In genomic region chr7:139357729-139358506, GRCh38 we compare ENCODE assay signal across 8 cellular contexts. TPM values are rescaled to one million over a fixed set of nuclear protein-coding genes. Genes with fewer than 3 reads are reported as not detected.
DNase-seq lines count a peak whose midpoint lies in the region; ATAC-seq, FAIRE-seq and TF ChIP-seq lines count a peak whose summit lies in the region.
"Not testable (repeated sequence)": the region's sequence is repeated elsewhere in the genome, so short reads cannot be mapped to it uniquely, and the experiment has no call there.

No MANE protein-coding gene starts in this region.

- intact Hi-C loops in Caco-2 (cut with micrococcal nuclease; ENCODE audit: unreplicated experiment), result loop anchor here (2.0 kb wide), 1 partner anchor 59 kb away; no protein-coding TSS in a partner anchor
- intact Hi-C loops in endothelial cell of umbilical vein (cut with micrococcal nuclease), result loop anchor here (2.0 to 5.0 kb wide), 2 partner anchors 127 to 251 kb away; partner anchors contain the start of genes UBN2 and ZC3HAV1
- intact Hi-C loops in left lung (cut with DNase I); transverse colon (cut with DNase I; ENCODE audit: low total_unique reads): not testable (repeated sequence)

- in situ Hi-C loops in transverse colon (cut with MboI; ENCODE audit: low pct_ligation_motif_present in 1 of 4, low pct_unique_long_range_greater_than_20kb in 1 of 4, low sequenced_read_pairs in 3 of 4), result not testable (repeated sequence)

- TF ChIP-seq EP300 in transverse colon (IDR thresholded peaks at IDR 0.05; ENCODE audit: low read depth), result not testable (repeated sequence)

- not testable (repeated sequence) for ATAC-seq in left lung

- not testable (repeated sequence) for H3K9me1 ChIP-seq in endothelial cell of umbilical vein (replicated peaks; ENCODE audit: control insufficient read depth, extremely low read depth, insufficient read depth, low read length)

- H3K4me2 ChIP-seq in endothelial cell of umbilical vein (ENCODE audit: insufficient read depth, low read length) (peak overlapping the region; percentile 90), parathyroid adenoma (ENCODE audit: low read length) (peak overlapping the region; percentile 71)

- FAIRE-seq in endothelial cell of umbilical vein (lab: Jason Lieb, UNC), result not testable (repeated sequence)

- not testable (repeated sequence) for TF ChIP-seq POLR2A in endothelial cell of umbilical vein (IDR thresholded peaks at IDR 0.05; ENCODE audit: low read depth, low read length); transverse colon (IDR thresholded peaks at IDR 0.05)

- POLR2A ChIA-PET in Caco-2 (lab: Charles Lee); endothelial cell of umbilical vein (lab: Charles Lee): not testable (repeated sequence)

- H3K4me3 ChIP-seq in Caco-2 (ENCODE audit: low read depth, low read length) (peak overlapping the region; percentile 100), LNCaP clone FGC (ENCODE audit: low read depth, low read length) (peak overlapping the region; percentile 93), endothelial cell of umbilical vein (replicated peaks in 1 of 3; ENCODE audit: insufficient read depth in 1 of 3, low read depth in 1 of 3, low read length in 3 of 3) (peak overlapping the region in 1 of 3 experiments; percentile 89), left lung (peak overlapping the region; percentile 72 to 91), parathyroid adenoma (ENCODE audit: low read depth, low read length) (peak overlapping the region; percentile 99), transverse colon (peak overlapping the region in 3 of 4 donors; percentile 78 to 96 (median 94))

- H3K27ac ChIP-seq in VCaP, result peak overlapping the region; percentile 99
- peak overlapping the region; percentile 84 for H3K27ac ChIP-seq in angular gyrus (ENCODE audit: low read depth, low read length)
- not testable (repeated sequence) for H3K27ac ChIP-seq in endothelial cell of umbilical vein (ENCODE audit: insufficient read depth, low read depth, low read length)
- peak overlapping the region; percentile 99 to 100 for H3K27ac ChIP-seq in left lung
- H3K27ac ChIP-seq in parathyroid adenoma, result peak overlapping the region; percentile 98
- peak overlapping the region; percentile 98 to 100 (median 100) for H3K27ac ChIP-seq in transverse colon

- H3K27ac Mint-ChIP-seq in Caco-2 (ENCODE audit: unreplicated experiment), result peak overlapping the region; percentile 98

- peaks cover 26% of the 10 kb centered on the region for H3K79me2 ChIP-seq in endothelial cell of umbilical vein (ENCODE audit: control insufficient read depth, insufficient read depth, low read length)
- peaks cover 33% of the 10 kb centered on the region for H3K79me2 ChIP-seq in parathyroid adenoma

- H3K36me3 Mint-ChIP-seq in Caco-2 (ENCODE audit: insufficient read depth, unreplicated experiment), result peaks cover 42% of the 10 kb centered on the region

- not testable (repeated sequence) for H3K27me3 ChIP-seq in Caco-2 (replicated peaks; ENCODE audit: control insufficient read depth, insufficient read depth, low read length); endothelial cell of umbilical vein (ENCODE audit: control insufficient read depth in 2 of 2, insufficient read depth in 2 of 2, low read length in 2 of 2); left lung; parathyroid adenoma (ENCODE audit: control insufficient read depth, insufficient read depth, low read length); transverse colon

- not testable (repeated sequence) for H3K36me3 ChIP-seq in Caco-2 (ENCODE audit: control insufficient read depth, insufficient read depth, low read length); endothelial cell of umbilical vein (ENCODE audit: control insufficient read depth in 2 of 2, extremely low read depth in 1 of 2, insufficient read depth in 2 of 2, low read length in 2 of 2); left lung; parathyroid adenoma (ENCODE audit: control insufficient read depth, insufficient read depth, low read length); transverse colon

- peak overlapping the region; percentile 99 for H3K4me3 Mint-ChIP-seq in Caco-2 (ENCODE audit: unreplicated experiment)

- H3K27me3 Mint-ChIP-seq in Caco-2 (ENCODE audit: insufficient read depth, unreplicated experiment), result not testable (repeated sequence)

- H3K9ac ChIP-seq in endothelial cell of umbilical vein (replicated peaks; ENCODE audit: extremely low read depth, insufficient read depth, low read length), result peak overlapping the region; percentile 99
- not testable (repeated sequence) for H3K9ac ChIP-seq in parathyroid adenoma

- not testable (repeated sequence) for H3K9me3 ChIP-seq in Caco-2; endothelial cell of umbilical vein (replicated peaks; ENCODE audit: control insufficient read depth, insufficient read depth, low read length); left lung; parathyroid adenoma (ENCODE audit: control insufficient read depth, low read length); transverse colon

- H3K4me1 ChIP-seq in Caco-2, parathyroid adenoma: not testable (repeated sequence)
- H3K4me1 ChIP-seq in endothelial cell of umbilical vein (ENCODE audit: control insufficient read depth, extremely low read depth, insufficient read depth, low read length) (peaks cover 21% of the 10 kb centered on the region), left lung (peaks cover 6 to 35% of the 10 kb centered on the region in 2 donors), transverse colon (peaks cover 7 to 35% (median 20%) of the 10 kb centered on the region in 4 donors)

- not testable (repeated sequence) for H2AFZ ChIP-seq in endothelial cell of umbilical vein (ENCODE audit: low read depth, low read length); parathyroid adenoma

- H3K4me1 Mint-ChIP-seq in Caco-2 (ENCODE audit: low read depth, unreplicated experiment), result not testable (repeated sequence)

- CTCF ChIA-PET in Caco-2 (lab: Charles Lee); endothelial cell of umbilical vein (lab: Charles Lee): not testable (repeated sequence)

- DNase-seq in Caco-2; LNCaP clone FGC (ENCODE audit: low read depth); endothelial cell of umbilical vein (ENCODE audit: low read depth, low spot score); left lung; transverse colon: not testable (repeated sequence)

- dilution Hi-C loops in endothelial cell of umbilical vein (cut with MboI; ENCODE audit: extremely low pct_ligation_motif_present, low sequenced_read_pairs), result not testable (repeated sequence)

- H4K20me1 ChIP-seq in endothelial cell of umbilical vein (replicated peaks; ENCODE audit: control insufficient read depth, extremely low read depth, insufficient read depth, low read length), result not testable (repeated sequence)

- BruUV-seq in Caco-2 (replicated peaks; lab: Mats Ljungman, UMichigan); endothelial cell of umbilical vein (replicated peaks; lab: Mats Ljungman, UMichigan): not testable (repeated sequence)

- H3K9me3 Mint-ChIP-seq in Caco-2 (ENCODE audit: unreplicated experiment), result not testable (repeated sequence)

- WGBS in transverse colon (ENCODE audit: low coverage in 1 of 2), 2 donors, result 89 to 91% methylated on average over 26 to 27 of the region's 27 CpGs

- TF ChIP-seq CTCF in Caco-2 (IDR thresholded peaks at IDR 0.05; ENCODE audit: insufficient read depth in 1 of 2, low read depth in 1 of 2, low read length in 1 of 2, severe bottlenecking in 1 of 2, unreplicated experiment in 1 of 2); LNCaP clone FGC (IDR thresholded peaks at IDR 0.05; ENCODE audit: control insufficient read depth, extremely low read depth, insufficient read depth); VCaP (conservative IDR thresholded peaks at IDR 0.05); endothelial cell of umbilical vein (IDR thresholded peaks at IDR 0.05; ENCODE audit: extremely low read depth in 1 of 2, insufficient read depth in 1 of 2, low read depth in 1 of 2, low read length in 2 of 2); left lung (IDR thresholded peaks at IDR 0.05); parathyroid adenoma (IDR thresholded peaks at IDR 0.05); transverse colon (IDR thresholded peaks at IDR 0.05): not testable (repeated sequence)

RNA-seq across cellular contexts. Expression of gene LUC7L2, which starts 1.8 kb away (rescaled TPM):
- 74.2 and 75.8 TPM in 2 replicates for total RNA-seq in Caco-2 (2022)
- total RNA-seq in endothelial cell of umbilical vein, result 85.8 and 87.6 TPM in 2 replicates
- polyA plus RNA-seq in endothelial cell of umbilical vein, result 28.0 and 34.4 TPM in 2 replicates
- 24.8 and 27.3 TPM in 2 replicates for polyA plus RNA-seq in endothelial cell of umbilical vein (2011; cell fraction: cytosol; rRNA removed)
- polyA plus RNA-seq in endothelial cell of umbilical vein (2011; cell fraction: nucleus; rRNA removed), result 93.1 and 120 TPM in 2 replicates
- 30.6 and 43.6 TPM in 2 replicates for polyA plus RNA-seq in endothelial cell of umbilical vein (2012)
- 49.9 and 59.8 TPM in 2 replicates for polyA minus RNA-seq in endothelial cell of umbilical vein
- 39.1 TPM for polyA minus RNA-seq in endothelial cell of umbilical vein (2011; cell fraction: cytosol; rRNA and poly(A)+ RNA removed)
- 135 and 236 TPM in 2 replicates for polyA minus RNA-seq in endothelial cell of umbilical vein (2011; cell fraction: nucleus; rRNA and poly(A)+ RNA removed)
- total RNA-seq in left lung, result 10 to 100 TPM; 67.2 to 76.6 TPM
- 100 to 1,000 TPM in 1 of 4 donors, 10 to 100 TPM in 3; 57.3 to 111 (median 76.9) TPM for total RNA-seq in transverse colon

RNA-seq across cellular contexts. Expression of gene FMC1, which starts 16.8 kb away (rescaled TPM):
- total RNA-seq in Caco-2 (2022) (8.7 and 15.1 TPM in 2 replicates), endothelial cell of umbilical vein (10.7 and 12.8 TPM in 2 replicates), left lung (10 to 100 TPM; 11.1 to 15.7 TPM), transverse colon (10 to 100 TPM in 1 of 4 donors, 1 to 10 TPM in 1, not detected in 2; 7.3 to 21.6 TPM)
- 21.7 and 23.5 TPM in 2 replicates for polyA plus RNA-seq in endothelial cell of umbilical vein
- polyA plus RNA-seq in endothelial cell of umbilical vein (2011; cell fraction: cytosol; rRNA removed), result 21.4 and 21.6 TPM in 2 replicates
- 6.6 and 7.7 TPM in 2 replicates for polyA plus RNA-seq in endothelial cell of umbilical vein (2011; cell fraction: nucleus; rRNA removed)
- 16.5 and 32.2 TPM in 2 replicates for polyA plus RNA-seq in endothelial cell of umbilical vein (2012)
- 6.0 and 6.2 TPM in 2 replicates for polyA minus RNA-seq in endothelial cell of umbilical vein
- 9.3 TPM for polyA minus RNA-seq in endothelial cell of umbilical vein (2011; cell fraction: cytosol; rRNA and poly(A)+ RNA removed)
- 1.7 and 2.8 TPM in 2 replicates for polyA minus RNA-seq in endothelial cell of umbilical vein (2011; cell fraction: nucleus; rRNA and poly(A)+ RNA removed)
